In genomic region chr11:107840120-107840479, GRCh38 we compare ENCODE assay signal across 8 cellular contexts. TPM values are rescaled to one million over a fixed set of nuclear protein-coding genes. Genes with fewer than 3 reads are reported as not detected.
DNase-seq lines count a peak whose midpoint lies in the region; ATAC-seq and TF ChIP-seq lines count a peak whose summit lies in the region.

No MANE protein-coding gene starts in this region.

- CTCF ChIA-PET in activated CD4-positive, alpha-beta T cell treated with anti-CD3 and anti-CD28 coated beads, Interleukin-2, amount 10 ng/mL, durations not matched to agents 7 days and 5 days (lab: Charles Lee): interaction anchor here (1.0 to 1.2 kb wide), 2 partner anchors 15 to 17 kb away, joined by 3 read pairs; no protein-coding TSS in a partner anchor

- peaks cover 3% of the 10 kb centered on the region for H3K36me3 Mint-ChIP-seq in activated CD4-positive, alpha-beta T cell treated with anti-CD3 and anti-CD28 coated beads, Interleukin-2, amount 10 ng/mL, durations not matched to agents 7 days and 5 days (ENCODE audit: low read depth)
- no peaks in the 10 kb centered on the region for H3K36me3 Mint-ChIP-seq in neural crest cell (ENCODE audit: low read depth)

- no peaks in the 10 kb centered on the region for H3K27me3 Mint-ChIP-seq in activated CD4-positive, alpha-beta T cell treated with anti-CD3 and anti-CD28 coated beads, Interleukin-2, amount 10 ng/mL, durations not matched to agents 7 days and 5 days
- H3K27me3 Mint-ChIP-seq in neural crest cell (ENCODE audit: low read depth): no peaks in the 10 kb centered on the region

- no peak for TF ChIP-seq CTCF in ascending aorta (IDR thresholded peaks at IDR 0.05)
- no peak for TF ChIP-seq CTCF in neural crest cell (conservative IDR thresholded peaks at IDR 0.05)

- peaks cover 34% of the 10 kb centered on the region for H3K4me1 Mint-ChIP-seq in activated CD4-positive, alpha-beta T cell treated with anti-CD3 and anti-CD28 coated beads, Interleukin-2, amount 10 ng/mL, durations not matched to agents 7 days and 5 days
- H3K4me1 Mint-ChIP-seq in neural crest cell: peaks cover 6% of the 10 kb centered on the region

- no peak overlapping the region for H3K4me3 Mint-ChIP-seq in activated CD4-positive, alpha-beta T cell treated with anti-CD3 and anti-CD28 coated beads, Interleukin-2, amount 10 ng/mL, durations not matched to agents 7 days and 5 days
- H3K4me3 Mint-ChIP-seq in neural crest cell: no peak overlapping the region

- no peaks in the 10 kb centered on the region for H3K9me3 Mint-ChIP-seq in activated CD4-positive, alpha-beta T cell treated with anti-CD3 and anti-CD28 coated beads, Interleukin-2, amount 10 ng/mL, durations not matched to agents 7 days and 5 days
- H3K9me3 Mint-ChIP-seq in neural crest cell: no peaks in the 10 kb centered on the region

- intact Hi-C loops in ascending aorta (cut with DNase I): loop anchor here (2.0 to 10.0 kb wide), 4 partner anchors 19 to 385 kb away; partner anchors contain the start of genes ATM, CUL5, NPAT and SLC35F2

- H3K27ac ChIP-seq in ascending aorta: peak overlapping the region; percentile 93

- no peaks in the 10 kb centered on the region for H3K9me3 ChIP-seq in ascending aorta

- H3K27me3 ChIP-seq in ascending aorta: no peaks in the 10 kb centered on the region

- peak overlapping the region in 1 of 2 donors; percentile 55 for H3K4me3 ChIP-seq in ascending aorta

- peaks cover 6 to 15% of the 10 kb centered on the region in 2 donors for H3K4me1 ChIP-seq in ascending aorta

- H3K27ac Mint-ChIP-seq in activated CD4-positive, alpha-beta T cell treated with anti-CD3 and anti-CD28 coated beads, Interleukin-2, amount 10 ng/mL, durations not matched to agents 7 days and 5 days: peak overlapping the region; percentile 92
- peak overlapping the region; percentile 47 for H3K27ac Mint-ChIP-seq in neural crest cell (ENCODE audit: unreplicated experiment)

- POLR2A ChIA-PET in activated CD4-positive, alpha-beta T cell treated with anti-CD3 and anti-CD28 coated beads, Interleukin-2, amount 10 ng/mL, durations not matched to agents 7 days and 5 days (lab: Charles Lee): no interaction called here

- ATAC-seq in HG03139 (IDR thresholded peaks at IDR 0.05; ENCODE audit: unreplicated experiment) (peak; percentile 12), GM21619 (IDR thresholded peaks at IDR 0.05; ENCODE audit: unreplicated experiment) (no peak)

- no peaks in the 10 kb centered on the region for H3K36me3 ChIP-seq in ascending aorta

- no peak for DNase-seq in activated CD4-positive, alpha-beta T cell treated with anti-CD3 and anti-CD28 coated beads, Interleukin-2, amount 10 ng/mL, durations not matched to agents 7 days and 5 days
- DNase-seq in activated CD4-positive, alpha-beta T cell treated with anti-CD3 and anti-CD28 coated beads for 1 hour: no peak
- no peak for DNase-seq in ascending aorta (ENCODE audit: low spot score in 2 of 2)
- DNase-seq in neural crest cell (ENCODE audit: low read depth, low spot score): no peak
- DNase-seq in COLO668 (lab: John Stamatoyannopoulos, UW; ENCODE audit: unreplicated experiment): no peak
- DNase-seq in stimulated activated CD8-positive, alpha-beta memory T cell treated with anti-CD3 and anti-CD28 coated beads, Interleukin-4, amount 100 ng/mL, for 48 hours: no peak

RNA-seq across cellular contexts. Expression of gene SLC35F2, which starts 18.5 kb away (rescaled TPM):
- 1 to 10 TPM; 7.7 to 7.8 TPM for total RNA-seq in activated CD4-positive, alpha-beta T cell treated with anti-CD3 and anti-CD28 coated beads, Interleukin-2, amount 10 ng/mL, durations not matched to agents 7 days and 5 days
- total RNA-seq in ascending aorta (5.4 TPM), neural crest cell (18.2 and 18.5 TPM in 2 replicates)
